In the genomic region with DNA sequence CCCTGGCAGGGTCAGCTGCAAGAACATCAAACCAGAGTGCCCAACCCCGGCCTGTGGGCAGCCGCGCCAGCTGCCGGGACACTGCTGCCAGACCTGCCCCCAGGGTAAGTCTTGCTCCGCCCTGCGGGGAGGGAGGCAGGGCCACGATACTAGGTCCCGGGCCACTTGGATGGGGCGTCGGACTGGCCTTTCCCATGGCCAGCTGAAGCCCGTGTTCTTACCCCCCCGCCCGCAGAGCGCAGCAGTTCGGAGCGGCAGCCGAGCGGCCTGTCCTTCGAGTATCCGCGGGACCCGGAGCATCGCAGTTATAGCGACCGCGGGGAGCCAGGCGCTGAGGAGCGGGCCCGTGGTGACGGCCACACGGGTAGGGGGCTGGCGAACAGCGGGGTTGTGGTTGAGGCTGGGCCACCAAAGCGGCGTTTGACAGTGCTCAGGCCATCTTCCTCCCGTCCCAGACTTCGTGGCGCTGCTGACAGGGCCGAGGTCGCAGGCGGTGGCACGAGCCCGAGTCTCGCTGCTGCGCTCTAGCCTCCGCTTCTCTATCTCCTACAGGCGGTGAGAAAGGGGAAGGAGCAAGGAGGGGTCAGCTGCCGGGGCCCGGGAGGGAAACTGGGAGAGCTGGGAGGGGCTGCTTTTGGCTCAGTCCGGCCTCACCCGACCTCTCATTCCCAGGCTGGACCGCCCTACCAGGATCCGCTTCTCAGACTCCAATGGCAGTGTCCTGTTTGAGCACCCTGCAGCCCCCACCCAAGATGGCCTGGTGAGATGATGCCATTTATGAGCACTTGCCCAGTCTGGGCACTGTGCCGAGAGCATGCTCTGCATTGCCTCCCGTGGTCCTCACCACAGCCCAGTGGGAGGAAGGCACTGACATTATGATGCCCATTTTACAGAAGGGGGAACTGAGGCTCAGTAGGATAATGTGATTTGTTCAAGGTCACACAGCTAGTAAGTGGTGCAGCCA, we compare ENCODE assay signal across 7 cellular contexts. TPM values are rescaled to one million over a fixed set of nuclear protein-coding genes. Genes with fewer than 3 reads are reported as not detected.
DNase-seq lines count a peak whose midpoint lies in the region; ATAC-seq and TF ChIP-seq lines count a peak whose summit lies in the region.
"Had no signal": no experiment of that assay in that cellular context is flagged by ENCODE, and none has a peak within 500 bp of the region (broad histone marks: within the 10 kb centered on the region; RNA-seq: fewer than 3 reads in every experiment).

No MANE protein-coding gene starts in this region.

- peaks cover 0 to 19% (median 0%) of the 10 kb centered on the region in 3 donors for H3K36me3 ChIP-seq in tibial nerve

- H3K27ac ChIP-seq in tibial nerve, result peak overlapping the region in 3 of 4 donors; percentile 17 to 87 (median 17)

- peak overlapping the region; percentile 10 to 62 (median 44) for H3K4me3 ChIP-seq in tibial nerve

- DNase-seq in activated effector memory CD4-positive, alpha-beta T cell treated with anti-CD3 and anti-CD28 coated beads, Interleukin-2, amount 50 U/mL, for 16 hours, result peak; percentile 59
- no peak for DNase-seq in activated effector memory CD4-positive, alpha-beta T cell treated with Interleukin-2 at 50 U/mL for 16 hours
- DNase-seq in iPS-NIHi7 (ENCODE audit: extremely low spot score) (peak; percentile 63), tibial nerve (ENCODE audit: low spot score in 2 of 2) (peak in 1 of 2 donors; percentile 46), RPMI8226 (no peak)
- DNase-seq: NCI-H345 had no signal

- TF ChIP-seq EP300 in tibial nerve (IDR thresholded peaks at IDR 0.05), result no peak

- no peak for ATAC-seq in GM21717 (IDR thresholded peaks at IDR 0.05; ENCODE audit: unreplicated experiment)

- no peaks in the 10 kb centered on the region for H3K9me3 ChIP-seq in tibial nerve

- 8 to 10% methylated on average over 18 to 45 of the region's 55 CpGs for WGBS in tibial nerve, 2 donors

- TF ChIP-seq CTCF in tibial nerve (IDR thresholded peaks at IDR 0.05), result no peak

- peaks cover 0 to 17% of the 10 kb centered on the region in 2 donors for H3K27me3 ChIP-seq in tibial nerve

- peaks cover 0 to 40% (median 8%) of the 10 kb centered on the region in 4 donors for H3K4me1 ChIP-seq in tibial nerve

- no peak for TF ChIP-seq POLR2A in tibial nerve (IDR thresholded peaks at IDR 0.05)

RNA-seq across cellular contexts. Expression of gene CHRD, which starts 1.7 kb away (rescaled TPM):
- total RNA-seq in tibial nerve, result 10 to 100 TPM; 29.1 to 44.6 (median 34.3) TPM

RNA-seq across cellular contexts. Expression of gene THPO, which starts 3.5 kb away (rescaled TPM):
- under 1 TPM in 3 of 4 donors, not detected in 1; 0.20 to 0.84 (median 0.44) TPM for total RNA-seq in tibial nerve

RNA-seq across cellular contexts. Expression of gene POLR2H, which starts 20.0 kb away (rescaled TPM):
- total RNA-seq in tibial nerve, result 100 to 1,000 TPM in 1 of 4 donors, 10 to 100 TPM in 3; 65.1 to 181 (median 95.3) TPM

RNA-seq across cellular contexts. Expression of gene CLCN2, which starts 20.1 kb away (rescaled TPM):
- 10 to 100 TPM; 51.3 to 86.3 (median 54.9) TPM for total RNA-seq in tibial nerve

RNA-seq across cellular contexts. Expression of gene FAM131A, which starts 44.1 kb away (rescaled TPM):
- 10 to 100 TPM; 35.0 to 45.3 (median 39.6) TPM for total RNA-seq in tibial nerve

Comparison
In these comparisons a context has a peak if more than half of its experiments do, and no peak if none do; other contexts are left out.
1. DNase-seq: peak in activated effector memory CD4-positive, alpha-beta T cell treated with anti-CD3 and anti-CD28 coated beads, Interleukin-2, amount 50 U/mL, for 16 hours (single experiment) and iPS-NIHi7 (single experiment); none in activated effector memory CD4-positive, alpha-beta T cell treated with Interleukin-2 at 50 U/mL for 16 hours (single experiment) and RPMI8226 (single experiment).